21 cellular contexts compared by ENCODE assay signal in genomic region chr14:36507847-36508417, GRCh38. TPM values are rescaled to one million over a fixed set of nuclear protein-coding genes. Genes with fewer than 3 reads are reported as not detected.
DNase-seq lines count a peak whose midpoint lies in the region; ATAC-seq, FAIRE-seq and TF ChIP-seq lines count a peak whose summit lies in the region.
"Had no signal": no experiment of that assay in that cellular context is flagged by ENCODE, and none has a peak within 500 bp of the region (broad histone marks: within the 10 kb centered on the region; RNA-seq: fewer than 3 reads in every experiment).

No MANE protein-coding gene starts in this region.

- TF ChIP-seq EP300 in HepG2 (IDR thresholded peaks at IDR 0.05; ENCODE audit: low read depth in 2 of 2, low read length in 2 of 2) (no peak), HepG2 (CRISPR knock-in tag; IDR thresholded peaks at IDR 0.05; ENCODE audit: borderline replicate concordance) (no peak)

- TF ChIP-seq CTCF in HepG2 (CRISPR knock-in tag; IDR thresholded peaks at IDR 0.05), result no peak
- no peak for TF ChIP-seq CTCF in right lobe of liver (IDR thresholded peaks at IDR 0.05)
- TF ChIP-seq CTCF in hepatocyte (IDR thresholded peaks at IDR 0.05; ENCODE audit: poor library complexity), result no peak

- WGBS in HepG2 (ENCODE audit: low lambda C conversion rate), result 20% methylated on average over 28 of the region's 28 CpGs
- WGBS in right lobe of liver (ENCODE audit: insufficient coverage, low coverage, low lambda C conversion rate, missing lambda C conversion rate), result 6% methylated on average over 24 of the region's 28 CpGs
- 7% methylated on average over 16 of the region's 28 CpGs for WGBS in hepatocyte (ENCODE audit: low lambda C conversion rate, missing lambda C conversion rate)

- H2AFZ ChIP-seq in HepG2 (ENCODE audit: low read length) (no peak overlapping the region), hepatocyte (no peak overlapping the region)

- no peaks in the 10 kb centered on the region for H3K9me2 ChIP-seq in hepatocyte (replicated peaks; ENCODE audit: insufficient read depth)

- intact Hi-C loops in HepG2 (cut with micrococcal nuclease; ENCODE audit: unreplicated experiment), result no loop called here
- intact Hi-C loops in right lobe of liver (cut with DNase I), result no loop called here

- TF ChIP-seq RAD21 in HepG2 (CRISPR knock-in tag; IDR thresholded peaks at IDR 0.05), result no peak

- no peak overlapping the region for H3K27ac ChIP-seq in HepG2 (ENCODE audit: extremely low read length, insufficient read depth, low read length)
- H3K27ac ChIP-seq in right lobe of liver, result no peak overlapping the region
- H3K27ac ChIP-seq in hepatocyte, result no peak overlapping the region
- H3K27ac ChIP-seq: cardiac muscle cell, esophagus muscularis mucosa had no signal

- no TSS peak for BruUV-seq in HepG2 (replicated peaks; lab: Mats Ljungman, UMichigan)

- CTCF ChIA-PET in HepG2 (lab: Yijun Ruan, JAX; ENCODE audit: low intra/inter-chr PET ratio, low total read pairs), result no interaction called here

- H3K9ac ChIP-seq in HepG2 (ENCODE audit: insufficient read depth, low read depth, low read length), result no peak overlapping the region

- TF ChIP-seq POLR2A in HepG2 (IDR thresholded peaks at IDR 0.05; ENCODE audit: insufficient read depth in 1 of 2, low read depth in 2 of 2, low read length in 2 of 2), result no peak
- TF ChIP-seq POLR2A in right lobe of liver (IDR thresholded peaks at IDR 0.05), result no peak

- in situ Hi-C loops in HepG2 (cut with HindIII; ENCODE audit: extremely low pct_ligation_motif_present, low pct_unique_long_range_greater_than_20kb), result no loop called here
- in situ Hi-C loops in G401 (cut with HindIII; ENCODE audit: low sequenced_read_pairs), result no loop called here

- H3K79me2 ChIP-seq in HepG2 (ENCODE audit: insufficient read depth, low read length) (no peaks in the 10 kb centered on the region), hepatocyte (no peaks in the 10 kb centered on the region)

- POLR2A ChIA-PET in HepG2 (lab: Yijun Ruan, JAX), result no interaction called here

- H3K4me1 ChIP-seq in HepG2 (ENCODE audit: insufficient read depth, low read length) (no peaks in the 10 kb centered on the region), right lobe of liver (no peaks in the 10 kb centered on the region), hepatocyte (ENCODE audit: insufficient read depth) (no peaks in the 10 kb centered on the region)

- H3K9me3 ChIP-seq in HepG2 (ENCODE audit: low read length) (no peaks in the 10 kb centered on the region), right lobe of liver (no peaks in the 10 kb centered on the region), hepatocyte (ENCODE audit: low read depth) (no peaks in the 10 kb centered on the region)
- H3K9me3 ChIP-seq: esophagus muscularis mucosa had no signal

- H3K27me3 ChIP-seq in HepG2 (ENCODE audit: control insufficient read depth in 1 of 2, insufficient read depth in 2 of 2, low read length in 2 of 2) (peaks cover 30 to 90% of the 10 kb centered on the region in 2 experiments), right lobe of liver (peaks cover 32 to 82% of the 10 kb centered on the region in 2 donors), hepatocyte (peaks cover 98% of the 10 kb centered on the region)

- H4K20me1 ChIP-seq in HepG2 (ENCODE audit: insufficient read depth, low read length) (peaks cover 4% of the 10 kb centered on the region; the same call in 1 of the 2 replicates), hepatocyte (ENCODE audit: insufficient read depth, poor library complexity, severe bottlenecking) (no peaks in the 10 kb centered on the region)

- H3K4me2 ChIP-seq in HepG2 (ENCODE audit: low read depth, low read length), result no peak overlapping the region
- H3K4me2 ChIP-seq in hepatocyte, result peak overlapping the region; percentile 0

- FAIRE-seq in HepG2 (lab: Jason Lieb, UNC), result no peak
- FAIRE-seq: GM19239 had no signal

- no peak overlapping the region for H3K4me3 ChIP-seq in HepG2 (replicated peaks in 1 of 3; ENCODE audit: insufficient read depth in 1 of 3, low read depth in 2 of 3, low read length in 3 of 3)
- H3K4me3 ChIP-seq in right lobe of liver, result no peak overlapping the region
- no peak overlapping the region for H3K4me3 ChIP-seq in hepatocyte
- H3K4me3 ChIP-seq: cardiac muscle cell, esophagus muscularis mucosa had no signal

- DNase-seq in HepG2 (ENCODE audit: low spot score), result no peak
- no peak for DNase-seq in right lobe of liver
- DNase-seq in NCI-H2171 treated with DMSO at 0.1 percent for 48 hours (lab: John Stamatoyannopoulos, UW), result peak; percentile 38
- no peak for DNase-seq in hepatocyte (ENCODE audit: low spot score)
- DNase-seq in G401 (ENCODE audit: low spot score), result no peak
- DNase-seq: activated naive CD8-positive, alpha-beta T cell treated with anti-CD3 and anti-CD28 coated beads, Interleukin-2, amount 50 U/mL, for 24 hours; CD8-positive, alpha-beta memory T cell; left ventricle myocardium superior; MV-4-11; NCI-H82; T-helper 9 cell had no signal

- ATAC-seq in HepG2 (no peak), right lobe of liver (no peak), HG03354 (IDR thresholded peaks at IDR 0.05; ENCODE audit: poor library complexity, severe bottlenecking, unreplicated experiment) (no peak), HG02884 (IDR thresholded peaks at IDR 0.05; ENCODE audit: unreplicated experiment) (no peak)
- ATAC-seq: activated CD4-positive, CD25-positive, alpha-beta regulatory T cell treated with anti-CD3 and anti-CD28 coated beads, Interleukin-2, amount 50 U/mL, for 24 hours; activated naive CD8-positive, alpha-beta T cell treated with anti-CD3 and anti-CD28 coated beads, Interleukin-2, amount 50 U/mL, for 24 hours; HCT116; left ventricle myocardium superior had no signal

- H3K36me3 ChIP-seq in HepG2 (replicated peaks in 1 of 2; ENCODE audit: control insufficient read depth in 1 of 2, insufficient read depth in 2 of 2, low read length in 2 of 2) (no peaks in the 10 kb centered on the region), right lobe of liver (no peaks in the 10 kb centered on the region), hepatocyte (replicated peaks; ENCODE audit: insufficient read depth, low read depth) (no peaks in the 10 kb centered on the region)
- H3K36me3 ChIP-seq: cardiac muscle cell, esophagus muscularis mucosa had no signal

TF ChIP-seq in HepG2, 621 proteins besides CTCF, POLR2A, EP300 and RAD21:
- TF ChIP-seq EZH2 (conservative IDR thresholded peaks at IDR 0.05; ENCODE audit: low read depth, low read length), result peak; percentile 64; the same call in 1 of the 2 replicates
- 0 out of 2 replicates have a peak, but pooled peaks have one; percentile 38 for TF ChIP-seq RNF2 (conservative IDR thresholded peaks at IDR 0.05; ENCODE audit: low read depth)
- TF ChIP-seq ZNF557 (CRISPR knock-in tag; IDR thresholded peaks at IDR 0.05), result no peak
- peak; percentile 99 for TF ChIP-seq CBX2 (IDR thresholded peaks at IDR 0.05; ENCODE audit: low read depth, low read length)
- TF ChIP-seq CBX2 (CRISPR knock-in tag; IDR thresholded peaks at IDR 0.05; ENCODE audit: low read depth), result no peak

RNA-seq across cellular contexts. Expression of gene NKX2-1, which starts 12.1 kb away (rescaled TPM):
- total RNA-seq in HepG2 (2016; rRNA removed; fragmentation: Illumina TruSeq; extraction: Trizol) (not detected in 2 replicates), right lobe of liver (not detected), hepatocyte (2.7 and 4.7 TPM in 2 replicates)
- not detected in 2 replicates for total RNA-seq in HepG2 (2016; cell fraction: cytosol; rRNA removed; fragmentation: Illumina TruSeq; extraction: Trizol; ENCODE audit: low read depth)
- not detected in 2 replicates for total RNA-seq in HepG2 (2016; cell fraction: insoluble cytoplasmic fraction; rRNA removed; fragmentation: Illumina TruSeq; extraction: Trizol)
- total RNA-seq in HepG2 (2016; cell fraction: membrane; rRNA removed; fragmentation: Illumina TruSeq; extraction: Trizol), result not detected in 2 replicates
- total RNA-seq in HepG2 (2016; cell fraction: nucleus; rRNA removed; fragmentation: Illumina TruSeq; extraction: Trizol), result not detected in 2 replicates
- polyA plus RNA-seq in HepG2 (2011; rRNA removed) (not detected in 2 replicates), hepatocyte (2.2 and 7.3 TPM in 2 replicates)
- polyA plus RNA-seq in HepG2 (2011; cell fraction: cytosol; rRNA removed), result not detected in 2 replicates
- polyA plus RNA-seq in HepG2 (2011; cell fraction: nucleus; rRNA removed), result not detected in 2 replicates
- polyA plus RNA-seq in HepG2 (2012), result not detected in 2 replicates
- not detected in 2 replicates for polyA plus RNA-seq in HepG2 (2016; cell fraction: cytosol; fragmentation: Illumina TruSeq; extraction: Trizol; ENCODE audit: low read depth)
- not detected in 2 replicates for polyA plus RNA-seq in HepG2 (2016; cell fraction: insoluble cytoplasmic fraction; fragmentation: Illumina TruSeq; extraction: Trizol; ENCODE audit: low read depth)
- polyA plus RNA-seq in HepG2 (2016; cell fraction: membrane; fragmentation: Illumina TruSeq; extraction: Trizol; ENCODE audit: low read depth), result not detected in 2 replicates
- not detected in 2 replicates for polyA plus RNA-seq in HepG2 (2016; cell fraction: nucleus; fragmentation: Illumina TruSeq; extraction: Trizol; ENCODE audit: insufficient read depth, low read depth)
- not detected in 2 replicates for polyA minus RNA-seq in HepG2 (2011; rRNA and poly(A)+ RNA removed; ENCODE audit: low replicate concordance)
- not detected in 2 replicates for polyA minus RNA-seq in HepG2 (2011; cell fraction: cytosol; rRNA and poly(A)+ RNA removed)
- not detected in 2 replicates for polyA minus RNA-seq in HepG2 (2011; cell fraction: nucleus; rRNA and poly(A)+ RNA removed)
- not detected in 2 replicates for total RNA-seq in G401 (2014; rRNA removed; shearing (Covaris generic))
- total RNA-seq: activated T-helper 2 cell treated with anti-CD3 and anti-CD28 coated beads, Interferon-gamma antibody, Interleukin-2, Interleukin-4, amounts not matched to agents 10 μg/mL and 5 μg/mL and 100 μg/mL, durations not matched to agents 14 hours and 24 hours and 36 hours; cardiac muscle cell; CD8-positive, alpha-beta memory T cell; left ventricle myocardium superior; osteocyte; ureter had no signal
- polyA plus RNA-seq: CD8-positive, alpha-beta memory T cell had no signal
